12 cellular contexts compared by ENCODE assay signal in the genomic region with DNA sequence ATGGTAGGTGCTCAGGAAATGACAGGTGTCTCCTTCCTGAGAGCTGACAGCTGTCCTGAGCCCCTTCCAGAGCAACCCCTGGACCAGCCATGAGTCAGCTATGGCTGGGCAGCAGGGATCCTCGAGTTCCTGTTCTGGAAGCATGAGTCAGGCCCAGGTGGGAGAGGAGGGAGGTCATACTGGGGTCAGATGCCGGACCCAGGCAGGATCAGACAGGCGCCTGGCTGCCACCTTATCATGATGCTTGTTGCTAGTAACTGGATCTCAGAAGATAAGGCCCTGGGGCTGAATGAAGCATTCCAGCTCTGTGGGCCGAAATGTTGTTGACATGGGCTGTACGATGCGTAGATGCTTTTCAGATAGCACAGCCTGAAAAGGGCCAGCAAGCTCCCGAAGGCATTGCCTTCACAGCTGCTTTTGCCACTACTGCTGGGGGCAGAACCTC.
DNase-seq lines count a peak whose midpoint lies in the region; FAIRE-seq and TF ChIP-seq lines count a peak whose summit lies in the region.
"Had no signal": no experiment of that assay in that cellular context is flagged by ENCODE, and none has a peak within 500 bp of the region (broad histone marks: within the 10 kb centered on the region; RNA-seq: fewer than 3 reads in every experiment).

No MANE protein-coding gene starts in this region.

- H3K9me3 Mint-ChIP-seq in activated naive CD4-positive, alpha-beta T cell treated with anti-CD3 and anti-CD28 coated beads, Interleukin-2, amount 10 ng/mL, durations not matched to agents 7 days and 5 days: no peaks in the 10 kb centered on the region
- H3K9me3 Mint-ChIP-seq: activated naive CD4-positive, alpha-beta T cell treated with anti-CD3 and anti-CD28 coated beads for 36 hours; WTC11 had no signal

- FAIRE-seq in urothelium cell line (lab: Jason Lieb, UNC): peak; percentile 69

- CTCF ChIA-PET in activated naive CD4-positive, alpha-beta T cell treated with anti-CD3 and anti-CD28 coated beads, Interleukin-2, amount 10 ng/mL, durations not matched to agents 7 days and 5 days (lab: Charles Lee): interaction anchor here (1.1 to 1.3 kb wide), 3 partner anchors 23 to 664 kb away, joined by 3 to 4 read pairs (median 4); no protein-coding TSS in a partner anchor

- DNase-seq in activated naive CD4-positive, alpha-beta T cell treated with anti-CD3 and anti-CD28 coated beads, Interleukin-2, amount 50 U/mL, for 16 hours: peak; percentile 2
- no peak for DNase-seq in activated naive CD4-positive, alpha-beta T cell treated with anti-CD3 and anti-CD28 coated beads, Interleukin-2, amount 10 ng/mL, durations not matched to agents 7 days and 5 days
- DNase-seq in kidney glomerular epithelial cell (lab: John Stamatoyannopoulos, UW) (peak; percentile 53), urothelium cell line (ENCODE audit: low spot score) (peak; percentile 84), GM03348 (ENCODE audit: low spot score) (no peak)
- no peak for DNase-seq in stimulated activated CD4-positive, alpha-beta T cell treated with anti-CD3 and anti-CD28 coated beads, Interleukin-4, amount 100 ng/mL, for 4 hours
- no peak for DNase-seq in activated CD4-positive, CD25-positive, alpha-beta regulatory T cell treated with anti-CD3 and anti-CD28 coated beads, Interleukin-2, amount 50 U/mL, for 72 hours
- DNase-seq: activated naive CD4-positive, alpha-beta T cell treated with anti-CD3 and anti-CD28 coated beads for 36 hours; erythroblast had no signal

- H3K27me3 Mint-ChIP-seq in activated naive CD4-positive, alpha-beta T cell treated with anti-CD3 and anti-CD28 coated beads, Interleukin-2, amount 10 ng/mL, durations not matched to agents 7 days and 5 days: peaks cover 77% of the 10 kb centered on the region

- H3K36me3 Mint-ChIP-seq in activated naive CD4-positive, alpha-beta T cell treated with anti-CD3 and anti-CD28 coated beads, Interleukin-2, amount 10 ng/mL, durations not matched to agents 7 days and 5 days: no peaks in the 10 kb centered on the region
- H3K36me3 Mint-ChIP-seq: WTC11 had no signal

- H3K27ac Mint-ChIP-seq in activated naive CD4-positive, alpha-beta T cell treated with anti-CD3 and anti-CD28 coated beads, Interleukin-2, amount 10 ng/mL, durations not matched to agents 7 days and 5 days: no peak overlapping the region
- H3K27ac Mint-ChIP-seq: activated naive CD4-positive, alpha-beta T cell treated with anti-CD3 and anti-CD28 coated beads for 36 hours; WTC11 had no signal

- TF ChIP-seq CTCF in VCaP (conservative IDR thresholded peaks at IDR 0.05): no peak

- H3K4me3 Mint-ChIP-seq in activated naive CD4-positive, alpha-beta T cell treated with anti-CD3 and anti-CD28 coated beads, Interleukin-2, amount 10 ng/mL, durations not matched to agents 7 days and 5 days: no peak overlapping the region
- H3K4me3 Mint-ChIP-seq: activated naive CD4-positive, alpha-beta T cell treated with anti-CD3 and anti-CD28 coated beads for 36 hours; WTC11 had no signal

- peak overlapping the region; percentile 98 for H3K27ac ChIP-seq in VCaP
- H3K27ac ChIP-seq: testis had no signal

- no peaks in the 10 kb centered on the region for H3K4me1 Mint-ChIP-seq in activated naive CD4-positive, alpha-beta T cell treated with anti-CD3 and anti-CD28 coated beads, Interleukin-2, amount 10 ng/mL, durations not matched to agents 7 days and 5 days

Comparison
In these comparisons a context has a peak if more than half of its experiments do, and no peak if none do; other contexts are left out.
1. DNase-seq: peak in activated naive CD4-positive, alpha-beta T cell treated with anti-CD3 and anti-CD28 coated beads, Interleukin-2, amount 50 U/mL, for 16 hours (single experiment), kidney glomerular epithelial cell (single experiment) and urothelium cell line (single experiment); none in activated naive CD4-positive, alpha-beta T cell treated with anti-CD3 and anti-CD28 coated beads, Interleukin-2, amount 10 ng/mL, durations not matched to agents 7 days and 5 days (single experiment), stimulated activated CD4-positive, alpha-beta T cell treated with anti-CD3 and anti-CD28 coated beads, Interleukin-4, amount 100 ng/mL, for 4 hours (0 of 2), activated CD4-positive, CD25-positive, alpha-beta regulatory T cell treated with anti-CD3 and anti-CD28 coated beads, Interleukin-2, amount 50 U/mL, for 72 hours (single experiment) and GM03348 (single experiment).